In the genomic region with DNA sequence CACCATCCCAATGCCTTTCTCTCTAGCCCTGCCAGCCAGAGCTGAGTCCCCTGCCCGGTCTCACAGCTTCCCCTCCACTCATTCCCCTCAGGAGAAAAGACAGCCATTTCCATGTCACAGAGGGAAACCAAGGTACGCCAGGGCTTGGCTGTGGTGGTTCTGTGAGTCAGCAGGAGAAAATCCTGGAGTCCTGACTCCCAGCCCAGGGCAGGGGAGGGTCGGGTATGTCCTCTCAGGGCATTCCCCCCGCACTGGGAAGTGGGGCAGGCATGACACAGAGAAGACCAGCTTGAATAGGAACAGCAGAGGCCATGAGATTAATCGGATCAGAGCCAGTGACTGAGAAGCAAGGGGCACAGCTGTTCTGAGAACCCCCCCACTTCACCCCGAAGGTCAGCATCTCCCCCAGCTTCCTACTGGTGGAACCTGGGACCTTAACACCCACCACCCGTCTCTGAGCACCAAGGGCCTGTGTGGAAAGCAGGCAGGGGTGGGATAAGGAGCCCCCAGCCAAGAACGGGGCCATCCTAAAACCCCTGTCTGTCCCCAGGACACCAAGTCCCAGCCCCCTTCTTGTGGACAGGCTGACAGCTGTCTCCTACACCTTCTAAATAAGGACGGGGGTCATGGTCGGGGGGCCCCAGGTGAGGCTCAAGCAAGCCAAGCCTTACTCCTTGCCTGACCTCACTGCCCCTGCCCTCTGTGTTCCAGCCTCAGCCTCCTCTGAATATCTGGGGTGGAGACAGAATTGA, we compare ENCODE assay signal across 1 cellular context.
TF ChIP-seq lines count a peak whose summit lies in the region.

No MANE protein-coding gene starts in this region.

TF ChIP-seq in HepG2, 621 proteins besides CTCF, POLR2A, EP300 and RAD21 (continued from another document):
- TF ChIP-seq, protein P1, sequence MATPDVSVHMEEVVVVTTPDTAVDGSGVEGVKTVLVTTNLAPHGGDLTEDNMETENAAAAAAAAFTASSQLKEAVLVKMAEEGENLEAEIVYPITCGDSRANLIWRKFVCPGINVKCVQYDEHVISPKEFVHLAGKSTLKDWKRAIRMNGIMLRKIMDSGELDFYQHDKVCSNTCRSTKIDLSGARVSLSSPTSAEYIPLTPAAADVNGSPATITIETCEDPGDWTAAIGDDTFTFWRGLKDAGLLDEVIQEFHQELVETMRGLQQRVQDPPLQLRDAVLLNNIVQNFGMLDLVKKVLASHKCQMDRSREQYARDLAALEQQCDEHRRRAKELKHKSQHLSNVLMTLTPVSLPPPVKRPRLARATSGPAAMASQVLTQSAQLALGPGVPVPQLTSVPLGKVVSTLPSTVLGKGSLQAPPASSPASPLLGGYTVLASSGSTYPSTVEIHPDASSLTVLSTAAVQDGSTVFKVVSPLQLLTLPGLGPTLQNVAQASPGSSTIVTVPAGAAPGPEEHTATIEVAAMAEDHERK (CRISPR knock-in tag; IDR thresholded peaks at IDR 0.05; ENCODE audit: low read depth): no peak
- no peak for TF ChIP-seq ZSCAN12 (CRISPR knock-in tag; IDR thresholded peaks at IDR 0.05)
- TF ChIP-seq ZNF496 (CRISPR knock-in tag; IDR thresholded peaks at IDR 0.05; ENCODE audit: insufficient replicate concordance): no peak
- 0 out of 2 replicates have a peak, but pooled peaks have one; percentile 63 for TF ChIP-seq ZNF333 (CRISPR knock-in tag; IDR thresholded peaks at IDR 0.05; ENCODE audit: borderline replicate concordance)
- TF ChIP-seq MEIS1 (CRISPR knock-in tag; IDR thresholded peaks at IDR 0.05; ENCODE audit: borderline replicate concordance): no peak
- TF ChIP-seq ZNF567 (CRISPR knock-in tag; IDR thresholded peaks at IDR 0.05; ENCODE audit: borderline replicate concordance): 0 out of 2 replicates have a peak, but pooled peaks have one; percentile 56
- no peak for TF ChIP-seq ETV6 (CRISPR knock-in tag; conservative IDR thresholded peaks at IDR 0.05)
- no peak for TF ChIP-seq NONO (IDR thresholded peaks at IDR 0.05)
- 0 out of 2 replicates have a peak, but pooled peaks have one; percentile 5 for TF ChIP-seq NONO (CRISPR knock-in tag; conservative IDR thresholded peaks at IDR 0.05)
- 0 out of 2 replicates have a peak, but pooled peaks have one; percentile 63 for TF ChIP-seq ZNF598 (CRISPR knock-in tag; IDR thresholded peaks at IDR 0.05; ENCODE audit: borderline replicate concordance)
- no peak for TF ChIP-seq MEIS2 (CRISPR knock-in tag; IDR thresholded peaks at IDR 0.05)
- no peak for TF ChIP-seq FOXK1 (CRISPR knock-in tag; IDR thresholded peaks at IDR 0.05; ENCODE audit: borderline replicate concordance, low read depth)
- TF ChIP-seq BRD4 (CRISPR knock-in tag; IDR thresholded peaks at IDR 0.05): no peak
TF ChIP-seq in HepG2: peak in this region for 10.
